8 cellular contexts compared by ENCODE assay signal in genomic region chr12:92570056-92570753, GRCh38.
DNase-seq lines count a peak whose midpoint lies in the region; ATAC-seq, FAIRE-seq and TF ChIP-seq lines count a peak whose summit lies in the region.

No MANE protein-coding gene starts in this region.

- H3K4me1 ChIP-seq in small intestine (ENCODE audit: control insufficient read depth in 2 of 2, insufficient read depth in 1 of 2, low read depth in 1 of 2, low read length in 1 of 2) = peaks cover 2 to 4% of the 10 kb centered on the region in 2 donors

- DNase-seq in AG09309 (ENCODE audit: low read depth) = peak; percentile 57
- peak; percentile 77 for DNase-seq in MV-4-11 (lab: John Stamatoyannopoulos, UW)
- peak; percentile 55 for DNase-seq in RWPE1 (ENCODE audit: low spot score)
- DNase-seq in brain microvascular endothelial cell = peak; percentile 87
- DNase-seq in iPS DF 19.7 (ENCODE audit: low read depth, low spot score) = peak; percentile 38
- DNase-seq in small intestine = peak; percentile 91

- POLR2A ChIA-PET in RWPE1 (lab: Yijun Ruan, JAX; ENCODE audit: low non-redundant PET) = no interaction called here

- H3K36me3 ChIP-seq in brain microvascular endothelial cell (replicated peaks) = no peaks in the 10 kb centered on the region
- no peaks in the 10 kb centered on the region for H3K36me3 ChIP-seq in small intestine (ENCODE audit: control insufficient read depth in 2 of 2, insufficient read depth in 2 of 2, low read length in 2 of 2)

- no peak overlapping the region for H3K27ac ChIP-seq in RWPE1
- H3K27ac ChIP-seq in brain microvascular endothelial cell = no peak overlapping the region
- peak overlapping the region in 1 of 2 donors; percentile 11 for H3K27ac ChIP-seq in small intestine (ENCODE audit: low read depth in 1 of 2, low read length in 1 of 2)

- H3K27me3 ChIP-seq in brain microvascular endothelial cell (replicated peaks) = no peaks in the 10 kb centered on the region
- H3K27me3 ChIP-seq in small intestine (ENCODE audit: control insufficient read depth in 2 of 2, insufficient read depth in 2 of 2, low read length in 2 of 2) = no peaks in the 10 kb centered on the region

- in situ Hi-C loops in brain microvascular endothelial cell (cut with HindIII; ENCODE audit: low pct_ligation_motif_present, low sequenced_read_pairs) = no loop called here

- H3K4me3 ChIP-seq in AG09309 (ENCODE audit: control insufficient read depth, low read depth, low read length) (no peak overlapping the region), GM12875 (ENCODE audit: low read depth, low read length) (no peak overlapping the region), brain microvascular endothelial cell (ENCODE audit: low read depth, low read length) (no peak overlapping the region), small intestine (ENCODE audit: low read depth in 1 of 2, low read length in 2 of 2) (no peak overlapping the region)

- 4 to 8% (median 5%) methylated on average over 4 of the region's 4 CpGs for WGBS in small intestine, 3 donors

- peak; percentile 47 for FAIRE-seq in small intestine (lab: Jason Lieb, UNC)

- peak; percentile 81 for ATAC-seq in HG02623 (IDR thresholded peaks at IDR 0.05; ENCODE audit: unreplicated experiment)

- CTCF ChIA-PET in RWPE1 (lab: Yijun Ruan, JAX) = interaction anchor here (0.5 to 1.2 kb wide), 10 partner anchors 21 to 1188 kb away, joined by 3 to 5 read pairs (median 4); no protein-coding TSS in a partner anchor

- H3K9me3 ChIP-seq in small intestine (ENCODE audit: control insufficient read depth, low read depth) = no peaks in the 10 kb centered on the region

- TF ChIP-seq CTCF in AG09309 (IDR thresholded peaks at IDR 0.05; ENCODE audit: control insufficient read depth, insufficient read depth, low read depth, low read length, missing control alignments) (peak; percentile 57), GM12875 (IDR thresholded peaks at IDR 0.05; ENCODE audit: borderline replicate concordance, insufficient read depth, low read depth, low read length) (peak; percentile 40; the same call in 1 of the 2 replicates), RWPE1 (conservative IDR thresholded peaks at IDR 0.05; ENCODE audit: low read depth) (peak; percentile 78), brain microvascular endothelial cell (IDR thresholded peaks at IDR 0.05; ENCODE audit: low read depth, low read length, missing control alignments) (peak; percentile 67)

Comparison
In these comparisons a context has a peak if more than half of its experiments do, and no peak if none do; other contexts are left out.
1. DNase-seq: peak in every context shown above with its lines; median percentile 91 in small intestine; 87 in brain microvascular endothelial cell; 77 in MV-4-11; 57 in AG09309; 55 in RWPE1; 38 in iPS DF 19.7.